In genomic region chr5:130116431-130116830, GRCh38 we compare ENCODE assay signal across 34 cellular contexts.
"Had no signal": no experiment of that assay in that cellular context is flagged by ENCODE, and none has a peak within 500 bp of the region (broad histone marks: within the 10 kb centered on the region; RNA-seq: fewer than 3 reads in every experiment).

No MANE protein-coding gene starts in this region.

- DNase-seq: activated B cell treated with CpG ODN at 0.5 μM for 24 hours; activated CD4-positive, alpha-beta memory T cell treated with anti-CD3 and anti-CD28 coated beads, Interleukin-2, amount 10 ng/mL, durations not matched to agents 7 days and 5 days; activated CD4-positive, alpha-beta T cell treated with anti-CD3 and anti-CD28 coated beads for 48 hours; activated CD4-positive, CD25-positive, alpha-beta regulatory T cell treated with anti-CD3 and anti-CD28 coated beads, Interleukin-2, amount 50 U/mL, for 72 hours; activated CD8-positive, alpha-beta memory T cell treated with anti-CD3 and anti-CD28 coated beads for 24 hours; activated CD8-positive, alpha-beta memory T cell treated with anti-CD3 and anti-CD28 coated beads, Interleukin-2, amount 10 ng/mL, durations not matched to agents 7 days and 5 days; activated CD8-positive, alpha-beta memory T cell treated with anti-CD3 and anti-CD28 coated beads, Interleukin-2, amount 50 U/mL, for 48 hours; activated effector memory CD4-positive, alpha-beta T cell treated with Interleukin-2 at 50 U/mL for 16 hours; activated naive CD4-positive, alpha-beta T cell treated with anti-CD3 and anti-CD28 coated beads, Interleukin-2, amount 10 ng/mL, durations not matched to agents 7 days and 5 days; activated naive CD8-positive, alpha-beta T cell treated with anti-CD3 and anti-CD28 coated beads, Interleukin-2, amount 50 U/mL, for 24 hours; activated T-cell treated with anti-CD3 and anti-CD28 coated beads, Interleukin-2, amount 50 U/mL, for 48 hours; amniotic stem cell; body of pancreas; central memory CD4-positive, alpha-beta T cell; Kasumi-1; KG1; MG63; NCI-H1048; NCI-H1105 treated with DMSO at 0.1 percent for 48 hours; NCI-H146; NCI-H187; NCI-H2029 treated with DMSO at 0.1 percent for 48 hours; NCI-H2107; NCI-H2171; NCI-H524 treated with DMSO at 0.1 percent for 48 hours; NCI-H748 treated with DMSO at 0.1 percent for 48 hours; NK-92 treated with Interleukin-12 subunit alpha and Interleukin-12 subunit beta, amount 100 ng/mL, for 24 hours; Peyer's patch; RPMI8226; SW 1271; T-helper 1 cell; T-helper 2 cell; T-helper 9 cell had no signal

- ATAC-seq: activated CD8-positive, alpha-beta memory T cell treated with anti-CD3 and anti-CD28 coated beads, Interleukin-2, amount 10 ng/mL, durations not matched to agents 7 days and 5 days; activated naive CD8-positive, alpha-beta T cell treated with anti-CD3 and anti-CD28 coated beads, Interleukin-2, amount 50 U/mL, for 24 hours; body of pancreas; PC-3 had no signal
